In the genomic region with DNA sequence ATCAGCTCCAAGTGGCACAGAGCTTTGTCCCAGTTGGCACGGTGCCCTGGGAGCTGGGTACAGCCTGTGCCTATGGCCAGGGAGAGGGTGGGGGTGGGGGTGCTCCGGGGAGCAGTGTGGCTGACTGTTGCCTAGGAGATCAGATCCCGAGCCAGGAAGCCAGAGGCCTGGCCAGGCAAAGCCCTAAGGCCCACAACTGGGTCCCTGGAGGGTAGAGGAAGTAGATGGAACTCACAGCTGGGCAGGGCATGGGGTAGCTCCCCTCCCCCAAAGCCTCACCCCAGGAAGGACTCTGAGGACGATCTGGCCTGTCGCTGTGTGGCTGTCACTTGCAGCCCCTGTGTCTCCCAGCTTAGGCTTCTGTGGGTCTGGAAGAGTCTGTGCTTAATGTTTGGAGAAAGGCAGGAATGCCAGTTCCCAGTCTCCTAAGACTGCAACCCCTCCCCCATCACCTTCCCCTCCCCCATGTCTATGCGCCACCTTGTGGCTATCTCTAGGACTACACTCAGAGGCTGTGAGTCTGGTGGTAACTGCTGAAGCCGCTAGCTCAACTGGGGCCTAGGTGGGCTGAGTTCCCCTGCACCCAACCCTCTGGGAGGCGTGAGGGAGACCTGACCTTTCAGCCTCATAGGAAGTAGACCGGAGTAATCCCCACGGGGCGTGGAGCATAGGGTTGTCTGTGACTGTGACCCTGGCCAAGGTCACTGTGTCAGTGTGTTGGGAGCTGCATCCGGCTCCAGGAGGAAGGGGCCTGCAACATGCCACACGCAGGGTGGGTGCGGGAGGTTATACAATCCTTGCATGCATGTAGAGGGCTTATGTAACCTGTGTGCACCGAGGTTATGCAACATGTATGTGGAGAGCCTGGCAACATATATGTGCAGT, we compare ENCODE assay signal across 8 cellular contexts. TPM values are rescaled to one million over a fixed set of nuclear protein-coding genes. Genes with fewer than 3 reads are reported as not detected.
DNase-seq lines count a peak whose midpoint lies in the region; ATAC-seq and TF ChIP-seq lines count a peak whose summit lies in the region.

No MANE protein-coding gene starts in this region.

- DNase-seq in activated gamma-delta T cell treated with Interleukin-2 at 50 U/mL for 16 hours = peak; percentile 66
- no peak for DNase-seq in activated gamma-delta T cell (lab: John Stamatoyannopoulos, UW)
- peak; percentile 21 for DNase-seq in NCI-H2227 treated with DMSO at 0.1 percent for 48 hours (lab: John Stamatoyannopoulos, UW)
- peak; percentile 80 for DNase-seq in activated CD4-positive, alpha-beta memory T cell treated with anti-CD3 and anti-CD28 coated beads for 36 hours
- peak; percentile 65 for DNase-seq in effector CD8-positive, alpha-beta T cell (lab: John Stamatoyannopoulos, UW)
- peak in 1 of 2 experiments; percentile 50 for DNase-seq in mesothelial cell of epicardium (ENCODE audit: low spot score in 2 of 2, unreplicated experiment in 2 of 2)
- peak; percentile 34 to 49 for DNase-seq in stimulated activated CD8-positive, alpha-beta memory T cell treated with anti-CD3 and anti-CD28 coated beads, Interleukin-7, amount 100 ng/mL, for 1 hour (ENCODE audit: low read depth in 2 of 2)

- H3K4me3 Mint-ChIP-seq in activated CD4-positive, alpha-beta memory T cell treated with anti-CD3 and anti-CD28 coated beads for 36 hours = no peak overlapping the region
- H3K4me3 Mint-ChIP-seq in mesothelial cell of epicardium = no peak overlapping the region

- H3K27ac Mint-ChIP-seq in activated CD4-positive, alpha-beta memory T cell treated with anti-CD3 and anti-CD28 coated beads for 36 hours = peak overlapping the region; percentile 34
- peak overlapping the region; percentile 30 for H3K27ac Mint-ChIP-seq in mesothelial cell of epicardium

- ATAC-seq in GM21447 (IDR thresholded peaks at IDR 0.05; ENCODE audit: unreplicated experiment) = no peak

- no peaks in the 10 kb centered on the region for H3K9me3 Mint-ChIP-seq in activated CD4-positive, alpha-beta memory T cell treated with anti-CD3 and anti-CD28 coated beads for 36 hours
- no peaks in the 10 kb centered on the region for H3K9me3 Mint-ChIP-seq in mesothelial cell of epicardium

- no peaks in the 10 kb centered on the region for H3K36me3 Mint-ChIP-seq in activated CD4-positive, alpha-beta memory T cell treated with anti-CD3 and anti-CD28 coated beads for 36 hours
- H3K36me3 Mint-ChIP-seq in mesothelial cell of epicardium = peaks cover 6% of the 10 kb centered on the region

- POLR2A ChIA-PET in activated CD4-positive, alpha-beta memory T cell treated with anti-CD3 and anti-CD28 coated beads for 36 hours (lab: Charles Lee) = interaction anchor here (0.6 to 1.3 kb wide), 2 partner anchors 31 to 94 kb away, joined by 3 read pairs; no protein-coding TSS in a partner anchor

- no peaks in the 10 kb centered on the region for H3K27me3 Mint-ChIP-seq in activated CD4-positive, alpha-beta memory T cell treated with anti-CD3 and anti-CD28 coated beads for 36 hours
- no peaks in the 10 kb centered on the region for H3K27me3 Mint-ChIP-seq in mesothelial cell of epicardium (ENCODE audit: low read depth)

- CTCF ChIA-PET in activated CD4-positive, alpha-beta memory T cell treated with anti-CD3 and anti-CD28 coated beads for 36 hours (lab: Charles Lee) = interaction anchor here (0.6 to 5.2 kb wide), 44 partner anchors 10 to 527 kb away, joined by 3 to 156 read pairs (median 5); a partner anchor contains a TSS

- TF ChIP-seq CTCF in mesothelial cell of epicardium (IDR thresholded peaks at IDR 0.05; ENCODE audit: unreplicated experiment) = peak; percentile 97

- intact Hi-C loops in activated CD4-positive, alpha-beta memory T cell treated with anti-CD3 and anti-CD28 coated beads for 36 hours (cut with micrococcal nuclease) = loop anchor here (2.0 kb wide), 1 partner anchor 21 kb away; no protein-coding TSS in a partner anchor

- peaks cover 19% of the 10 kb centered on the region for H3K4me1 Mint-ChIP-seq in activated CD4-positive, alpha-beta memory T cell treated with anti-CD3 and anti-CD28 coated beads for 36 hours (ENCODE audit: low read depth)
- peaks cover 45% of the 10 kb centered on the region for H3K4me1 Mint-ChIP-seq in mesothelial cell of epicardium

RNA-seq across cellular contexts. Expression of a gene that starts 12.7 kb away (rescaled TPM):
- 10 to 100 TPM; 12.5 to 13.4 TPM for total RNA-seq in activated CD4-positive, alpha-beta memory T cell treated with anti-CD3 and anti-CD28 coated beads for 36 hours
- total RNA-seq in mesothelial cell of epicardium = 42.4 to 44.3 TPM (median 43.6 TPM) in 3 replicates

RNA-seq across cellular contexts. Expression of a gene that starts 21.2 kb away (rescaled TPM):
- 10 to 100 TPM; 89.2 to 99.9 TPM for total RNA-seq in activated CD4-positive, alpha-beta memory T cell treated with anti-CD3 and anti-CD28 coated beads for 36 hours
- total RNA-seq in mesothelial cell of epicardium = 125 to 131 TPM (median 130 TPM) in 3 replicates

RNA-seq across cellular contexts. Expression of a gene that starts 24.9 kb away (rescaled TPM):
- 1 to 10 TPM; 6.7 to 7.3 TPM for total RNA-seq in activated CD4-positive, alpha-beta memory T cell treated with anti-CD3 and anti-CD28 coated beads for 36 hours
- 2.4 to 2.6 TPM (median 2.6 TPM) in 3 replicates for total RNA-seq in mesothelial cell of epicardium

RNA-seq across cellular contexts. Expression of a gene that starts 46.3 kb away (rescaled TPM):
- total RNA-seq in activated CD4-positive, alpha-beta memory T cell treated with anti-CD3 and anti-CD28 coated beads for 36 hours = 10 to 100 TPM; 77.9 to 80.6 TPM
- 132 to 139 TPM (median 135 TPM) in 3 replicates for total RNA-seq in mesothelial cell of epicardium
